In the genomic region with DNA sequence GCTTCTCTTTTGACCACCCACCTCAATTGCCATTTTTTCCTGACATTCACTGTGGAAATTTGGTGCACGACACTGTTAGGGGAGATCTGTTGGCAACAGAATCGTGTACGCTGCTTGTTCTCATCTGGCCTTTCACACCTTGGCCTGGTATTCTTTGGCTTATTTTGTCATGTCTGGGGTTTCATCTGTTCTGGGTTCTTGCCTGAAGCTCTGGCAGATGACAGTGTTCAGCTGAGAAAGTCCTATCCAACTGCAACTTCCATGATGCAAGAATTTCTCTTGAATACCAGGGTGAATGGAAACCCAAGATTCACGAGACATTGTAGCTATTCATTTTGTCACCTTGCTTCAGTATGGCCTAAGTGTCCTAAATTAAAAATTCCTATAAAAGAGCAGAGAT, we compare ENCODE assay signal across 27 cellular contexts.
DNase-seq lines count a peak whose midpoint lies in the region; ATAC-seq and TF ChIP-seq lines count a peak whose summit lies in the region.
"Had no signal": no experiment of that assay in that cellular context is flagged by ENCODE, and none has a peak within 500 bp of the region (broad histone marks: within the 10 kb centered on the region; RNA-seq: fewer than 3 reads in every experiment).

No MANE protein-coding gene starts in this region.

- no peak for TF ChIP-seq POLR2A in gastrocnemius medialis (IDR thresholded peaks at IDR 0.05)

- H3K4me1 ChIP-seq in gastrocnemius medialis = peaks cover 8 to 14% of the 10 kb centered on the region in 2 donors
- H3K4me1 ChIP-seq: A549; BE2C; BLaER1; BLaER1 treated with 17β-estradiol and CSF1 and Interleukin-3, amounts not matched to agents 10 nM and 100 nM; Caco-2 had no signal

- in situ Hi-C loops in gastrocnemius medialis (cut with MboI; ENCODE audit: low sequenced_read_pairs in 4 of 4) = no loop called here

- intact Hi-C loops in gastrocnemius medialis (cut with DNase I; ENCODE audit: low total_unique reads) = no loop called here

- H3K36me3 ChIP-seq in gastrocnemius medialis = no peaks in the 10 kb centered on the region
- H3K36me3 ChIP-seq: BE2C; BLaER1; BLaER1 treated with 17β-estradiol and CSF1 and Interleukin-3, amounts not matched to agents 10 nM and 100 nM had no signal

- no peak for TF ChIP-seq CTCF in gastrocnemius medialis (IDR thresholded peaks at IDR 0.05 in 4 of 5, conservative IDR thresholded peaks at IDR 0.05 in 1 of 5)

- H3K27me3 ChIP-seq in gastrocnemius medialis = no peaks in the 10 kb centered on the region
- H3K27me3 ChIP-seq: BE2C; BLaER1; BLaER1 treated with 17β-estradiol and CSF1 and Interleukin-3, amounts not matched to agents 10 nM and 100 nM had no signal

- no peak overlapping the region for H3K27ac ChIP-seq in gastrocnemius medialis
- H3K27ac ChIP-seq: 22Rv1; A549; BLaER1; BLaER1 treated with 17β-estradiol and CSF1 and Interleukin-3, amounts not matched to agents 10 nM and 100 nM; C4-2B had no signal

- H3K9me3 ChIP-seq in gastrocnemius medialis = no peaks in the 10 kb centered on the region
- H3K9me3 ChIP-seq: A549; BE2C; BLaER1; BLaER1 treated with 17β-estradiol and CSF1 and Interleukin-3, amounts not matched to agents 10 nM and 100 nM; Caco-2 had no signal

- peak; percentile 39 to 74 for ATAC-seq in gastrocnemius medialis
- ATAC-seq: A549; CD8-positive, alpha-beta T cell had no signal

- no peak for DNase-seq in gastrocnemius medialis
- DNase-seq in NCI-H1105 (lab: John Stamatoyannopoulos, UW) = no peak
- DNase-seq: 8988T; ACHN; AML-193; BE2C; C1 segment of cervical spinal cord; Caco-2; Calu3; CD4-positive, alpha-beta memory T cell; CD4-positive, alpha-beta T cell; CD4-positive, CD25-positive, alpha-beta regulatory T cell; CD8-positive, alpha-beta memory T cell; CD8-positive, alpha-beta T cell; COR-L47; DMS 273 treated with DMSO at 0.1 percent for 48 hours; DMS153; DMS53; DMS79; DMS79 treated with DMSO at 0.1 percent for 48 hours; DND-41; EL had no signal

- no peak overlapping the region for H3K4me3 ChIP-seq in gastrocnemius medialis
- H3K4me3 ChIP-seq: A549; BLaER1; BLaER1 treated with 17β-estradiol and CSF1 and Interleukin-3, amounts not matched to agents 10 nM and 100 nM had no signal
